In the genomic region with DNA sequence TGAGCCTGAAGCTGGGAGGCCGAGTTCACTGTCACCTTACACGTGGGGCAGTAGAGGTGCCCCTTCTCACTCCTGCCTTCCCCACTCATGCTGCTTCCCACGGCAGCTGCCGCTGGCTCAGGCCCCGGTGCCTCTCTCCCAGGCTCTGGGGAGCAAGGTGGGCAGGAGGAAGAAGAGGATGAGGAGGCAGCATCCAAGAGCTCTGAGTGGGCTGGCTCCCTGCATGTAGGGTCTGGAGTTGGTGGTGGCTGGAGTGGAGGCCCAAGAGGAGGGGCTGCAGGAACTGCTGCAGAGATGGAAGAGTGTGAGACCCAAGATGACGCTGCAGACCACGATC, we compare ENCODE assay signal across 2 cellular contexts.
A peak's percentile ranks its signal among the peaks of the same experiment; 100 is the strongest.
TF ChIP-seq lines count a peak whose summit lies in the region.

No MANE protein-coding gene starts in this region.

TF ChIP-seq in HEK293, 187 proteins besides CTCF, POLR2A, EP300 and RAD21:
- TF ChIP-seq EGR2 (tag by site-specific recombination; IDR thresholded peaks at IDR 0.05; ENCODE audit: low read depth) = peak; percentile 39
- TF ChIP-seq ZFHX2 (tag by site-specific recombination; conservative IDR thresholded peaks at IDR 0.05) = 0 out of 2 replicates have a peak, but pooled peaks have one; percentile 18
- TF ChIP-seq MZF1 (tag by site-specific recombination; IDR thresholded peaks at IDR 0.05; ENCODE audit: borderline replicate concordance) = no peak
- no peak for TF ChIP-seq ZNF530 (tag by site-specific recombination; IDR thresholded peaks at IDR 0.05; ENCODE audit: low read depth)
- TF ChIP-seq, protein P1, sequence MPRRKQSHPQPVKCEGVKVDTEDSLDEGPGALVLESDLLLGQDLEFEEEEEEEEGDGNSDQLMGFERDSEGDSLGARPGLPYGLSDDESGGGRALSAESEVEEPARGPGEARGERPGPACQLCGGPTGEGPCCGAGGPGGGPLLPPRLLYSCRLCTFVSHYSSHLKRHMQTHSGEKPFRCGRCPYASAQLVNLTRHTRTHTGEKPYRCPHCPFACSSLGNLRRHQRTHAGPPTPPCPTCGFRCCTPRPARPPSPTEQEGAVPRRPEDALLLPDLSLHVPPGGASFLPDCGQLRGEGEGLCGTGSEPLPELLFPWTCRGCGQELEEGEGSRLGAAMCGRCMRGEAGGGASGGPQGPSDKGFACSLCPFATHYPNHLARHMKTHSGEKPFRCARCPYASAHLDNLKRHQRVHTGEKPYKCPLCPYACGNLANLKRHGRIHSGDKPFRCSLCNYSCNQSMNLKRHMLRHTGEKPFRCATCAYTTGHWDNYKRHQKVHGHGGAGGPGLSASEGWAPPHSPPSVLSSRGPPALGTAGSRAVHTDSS (tag by site-specific recombination; IDR thresholded peaks at IDR 0.05) = peak; percentile 82

TF ChIP-seq in H1, 55 proteins besides CTCF, POLR2A, EP300 and RAD21:
- TF ChIP-seq TBP (IDR thresholded peaks at IDR 0.05; ENCODE audit: low read depth, low read length) (no peak), SP4 (IDR thresholded peaks at IDR 0.05; ENCODE audit: low read length) (no peak), EZH2 (IDR thresholded peaks at IDR 0.05; ENCODE audit: low read depth, low read length, severe bottlenecking) (no peak), YY1 (IDR thresholded peaks at IDR 0.05; ENCODE audit: low read depth, low read length) (no peak), KDM5A (IDR thresholded peaks at IDR 0.05; ENCODE audit: low read length) (no peak), SUZ12 (IDR thresholded peaks at IDR 0.05; ENCODE audit: low read length) (no peak), HDAC2 (IDR thresholded peaks at IDR 0.05; ENCODE audit: borderline replicate concordance in 1 of 2, low read depth in 2 of 2, low read length in 2 of 2) (no peak), RFX5 (IDR thresholded peaks at IDR 0.05; ENCODE audit: borderline replicate concordance, low read depth, low read length) (no peak), JUND (IDR thresholded peaks at IDR 0.05; ENCODE audit: low read length) (no peak), SP2 (IDR thresholded peaks at IDR 0.05; ENCODE audit: low read length) (no peak), JUN (IDR thresholded peaks at IDR 0.05; ENCODE audit: low read depth, low read length) (no peak), RXRA (IDR thresholded peaks at IDR 0.05; ENCODE audit: insufficient read depth, low read depth, low read length) (no peak), GTF2F1 (IDR thresholded peaks at IDR 0.05; ENCODE audit: borderline replicate concordance, low read depth, low read length) (no peak), POU5F1 (IDR thresholded peaks at IDR 0.05; ENCODE audit: low read depth, low read length) (no peak), CEBPB (IDR thresholded peaks at IDR 0.05; ENCODE audit: low read depth, low read length) (no peak), NANOG (IDR thresholded peaks at IDR 0.05; ENCODE audit: insufficient read depth, low read depth, low read length, poor library complexity, severe bottlenecking) (no peak), EGR1 (IDR thresholded peaks at IDR 0.05; ENCODE audit: borderline replicate concordance, low read depth, low read length) (no peak), BRCA1 (IDR thresholded peaks at IDR 0.05; ENCODE audit: low read depth, low read length) (no peak)
- TF ChIP-seq, protein P2, sequence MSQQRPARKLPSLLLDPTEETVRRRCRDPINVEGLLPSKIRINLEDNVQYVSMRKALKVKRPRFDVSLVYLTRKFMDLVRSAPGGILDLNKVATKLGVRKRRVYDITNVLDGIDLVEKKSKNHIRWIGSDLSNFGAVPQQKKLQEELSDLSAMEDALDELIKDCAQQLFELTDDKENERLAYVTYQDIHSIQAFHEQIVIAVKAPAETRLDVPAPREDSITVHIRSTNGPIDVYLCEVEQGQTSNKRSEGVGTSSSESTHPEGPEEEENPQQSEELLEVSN (IDR thresholded peaks at IDR 0.05) = no peak
